In the genomic region with DNA sequence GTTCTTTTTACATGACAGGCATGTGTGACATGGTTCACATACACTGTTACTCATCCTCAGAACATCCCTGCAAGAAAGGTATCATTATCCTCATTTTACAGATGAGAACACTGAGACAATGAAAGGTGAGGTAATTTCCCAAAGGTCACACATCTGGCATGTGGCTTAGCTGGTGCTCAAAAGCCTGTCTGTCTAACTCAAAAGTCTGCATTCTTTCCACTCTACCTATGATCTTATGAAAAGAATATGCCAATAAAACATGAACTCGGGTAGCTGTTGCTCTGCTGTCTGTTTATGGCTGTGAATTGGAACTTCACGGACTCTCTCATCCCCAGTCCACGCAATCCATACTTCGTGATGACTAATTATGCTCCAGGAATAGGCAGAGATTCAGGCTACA, we compare ENCODE assay signal across 12 cellular contexts.
A peak's percentile ranks its signal among the peaks of the same experiment; 100 is the strongest.
DNase-seq lines count a peak whose midpoint lies in the region; TF ChIP-seq lines count a peak whose summit lies in the region.
"Had no signal": no experiment of that assay in that cellular context is flagged by ENCODE, and none has a peak within 500 bp of the region (broad histone marks: within the 10 kb centered on the region; RNA-seq: fewer than 3 reads in every experiment).

No MANE protein-coding gene starts in this region.

- CTCF ChIA-PET in A673 (lab: Charles Lee): no interaction called here

- POLR2A ChIA-PET in A673 (lab: Charles Lee; ENCODE audit: low non-redundant PET): no interaction called here

- no peaks in the 10 kb centered on the region for H3K9me3 ChIP-seq in A673 (ENCODE audit: low read depth, low read length, poor library complexity, severe bottlenecking)

- no TSS peak for BruUV-seq in A673 (replicated peaks; lab: Mats Ljungman, UMichigan)

- intact Hi-C loops in A673 (cut with micrococcal nuclease; ENCODE audit: unreplicated experiment): no loop called here

- H3K36me3 Mint-ChIP-seq in activated naive CD8-positive, alpha-beta T cell treated with anti-CD3 and anti-CD28 coated beads for 36 hours: peaks cover 11% of the 10 kb centered on the region

- H3K27ac Mint-ChIP-seq in activated naive CD8-positive, alpha-beta T cell treated with anti-CD3 and anti-CD28 coated beads for 36 hours: peak overlapping the region; percentile 30
- H3K27ac Mint-ChIP-seq: activated naive CD8-positive, alpha-beta T cell treated with anti-CD3 and anti-CD28 coated beads, Interleukin-2, amount 10 ng/mL, durations not matched to agents 7 days and 5 days; immature natural killer cell had no signal

- no peak for TF ChIP-seq CTCF in A673 (conservative IDR thresholded peaks at IDR 0.05; ENCODE audit: low read depth, low read length)

- H3K9me3 Mint-ChIP-seq in activated naive CD8-positive, alpha-beta T cell treated with anti-CD3 and anti-CD28 coated beads for 36 hours: no peaks in the 10 kb centered on the region
- H3K9me3 Mint-ChIP-seq: activated naive CD8-positive, alpha-beta T cell treated with anti-CD3 and anti-CD28 coated beads, Interleukin-2, amount 10 ng/mL, durations not matched to agents 7 days and 5 days; immature natural killer cell had no signal

- H3K36me3 ChIP-seq in A673 (ENCODE audit: insufficient read depth, low read length, poor library complexity, severe bottlenecking): no peaks in the 10 kb centered on the region

- H3K27me3 ChIP-seq in A673 (replicated peaks; ENCODE audit: insufficient read depth, low read depth, low read length, poor library complexity): no peaks in the 10 kb centered on the region

- no peaks in the 10 kb centered on the region for H3K27me3 Mint-ChIP-seq in activated naive CD8-positive, alpha-beta T cell treated with anti-CD3 and anti-CD28 coated beads for 36 hours
- H3K27me3 Mint-ChIP-seq: activated naive CD8-positive, alpha-beta T cell treated with anti-CD3 and anti-CD28 coated beads, Interleukin-2, amount 10 ng/mL, durations not matched to agents 7 days and 5 days had no signal

- H3K4me1 Mint-ChIP-seq in activated naive CD8-positive, alpha-beta T cell treated with anti-CD3 and anti-CD28 coated beads for 36 hours: no peaks in the 10 kb centered on the region
- H3K4me1 Mint-ChIP-seq: activated naive CD8-positive, alpha-beta T cell treated with anti-CD3 and anti-CD28 coated beads, Interleukin-2, amount 10 ng/mL, durations not matched to agents 7 days and 5 days; immature natural killer cell had no signal

- in situ Hi-C loops in ACHN (cut with HindIII; ENCODE audit: low pct_ligation_motif_present, low pct_unique_long_range_greater_than_20kb, low sequenced_read_pairs): no loop called here

- H3K4me3 ChIP-seq in A673 (ENCODE audit: low read depth, low read length, poor library complexity, severe bottlenecking): no peak overlapping the region
- H3K4me3 ChIP-seq: coronary artery had no signal

- DNase-seq in A172 (ENCODE audit: low spot score) (peak; percentile 86), HCEC 1CT (peak; percentile 34), glomerular visceral epithelial cell (ENCODE audit: extremely low spot score) (peak; percentile 92), activated gamma-delta T cell treated with Interleukin-2 at 50 U/mL for 16 hours (no peak), ACHN (no peak), A673 (ENCODE audit: low spot score) (no peak)
- no peak for DNase-seq in activated naive CD8-positive, alpha-beta T cell treated with anti-CD3 and anti-CD28 coated beads for 36 hours
- DNase-seq in central memory CD4-positive, alpha-beta T cell: no peak
- DNase-seq: activated naive CD8-positive, alpha-beta T cell treated with anti-CD3 and anti-CD28 coated beads, Interleukin-2, amount 10 ng/mL, durations not matched to agents 7 days and 5 days; immature natural killer cell; KBM-7 had no signal

- no peaks in the 10 kb centered on the region for H3K4me1 ChIP-seq in A673 (ENCODE audit: insufficient read depth, low read length, poor library complexity, severe bottlenecking)

- H3K27ac ChIP-seq in A673 (ENCODE audit: low read depth, low read length, poor library complexity, severe bottlenecking): no peak overlapping the region
- H3K27ac ChIP-seq: coronary artery had no signal

- peak overlapping the region; percentile 9 for H3K4me3 Mint-ChIP-seq in activated naive CD8-positive, alpha-beta T cell treated with anti-CD3 and anti-CD28 coated beads for 36 hours
- H3K4me3 Mint-ChIP-seq: activated naive CD8-positive, alpha-beta T cell treated with anti-CD3 and anti-CD28 coated beads, Interleukin-2, amount 10 ng/mL, durations not matched to agents 7 days and 5 days; immature natural killer cell had no signal

Comparison
In these comparisons a context has a peak if more than half of its experiments do, and no peak if none do; other contexts are left out.
1. DNase-seq: peak in A172 (single experiment), HCEC 1CT (single experiment) and glomerular visceral epithelial cell (single experiment); none in activated naive CD8-positive, alpha-beta T cell treated with anti-CD3 and anti-CD28 coated beads for 36 hours (single experiment), activated gamma-delta T cell treated with Interleukin-2 at 50 U/mL for 16 hours (single experiment), ACHN (single experiment), central memory CD4-positive, alpha-beta T cell (single experiment) and A673 (single experiment).